Comparison of ENCODE assay signal across 8 cellular contexts in the genomic region with DNA sequence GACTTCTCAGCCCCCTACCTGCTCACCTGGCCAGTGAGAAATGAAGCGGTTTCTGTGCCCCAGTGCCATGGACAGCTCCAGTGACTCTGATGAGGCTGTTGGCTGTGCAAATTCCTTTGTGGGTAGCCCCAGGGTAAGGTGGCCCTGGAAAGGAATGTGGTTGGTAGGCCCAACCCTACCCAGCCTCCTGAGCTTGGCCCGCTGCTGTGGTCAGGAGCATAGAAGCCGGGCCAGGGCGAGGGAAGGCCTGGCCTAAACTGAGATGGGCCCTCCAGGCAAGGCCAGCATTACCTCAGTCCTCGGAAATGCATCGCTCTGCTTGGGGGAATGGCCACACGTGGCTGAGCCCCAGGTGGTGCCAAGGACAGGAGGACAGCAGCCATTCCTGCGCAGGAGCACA. TPM values are rescaled to one million over a fixed set of nuclear protein-coding genes. Genes with fewer than 3 reads are reported as not detected.
DNase-seq lines count a peak whose midpoint lies in the region; ATAC-seq and TF ChIP-seq lines count a peak whose summit lies in the region.
"Had no signal": no experiment of that assay in that cellular context is flagged by ENCODE, and none has a peak within 500 bp of the region (broad histone marks: within the 10 kb centered on the region; RNA-seq: fewer than 3 reads in every experiment).

No MANE protein-coding gene starts in this region.

- TF ChIP-seq POLR2A in tibial nerve (IDR thresholded peaks at IDR 0.05), result no peak

- WGBS in tibial nerve, 2 donors, result 83 to 84% methylated on average over 7 to 8 of the region's 8 CpGs

- POLR2A ChIA-PET in MCF 10A (lab: Yijun Ruan, JAX), result interaction anchor here (1.7 to 2.3 kb wide), 3 partner anchors 13 to 36 kb away, joined by 7 to 9 read pairs (median 7); no protein-coding TSS in a partner anchor

- ATAC-seq in HG03135 (IDR thresholded peaks at IDR 0.05; ENCODE audit: unreplicated experiment), result no peak

- no TSS peak for BruUV-seq in MCF 10A (replicated peaks; lab: Mats Ljungman, UMichigan)

- intact Hi-C loops in MCF 10A (cut with micrococcal nuclease), result no loop called here

- no peaks in the 10 kb centered on the region for H3K79me2 ChIP-seq in Karpas-422 (ENCODE audit: low read length)

- H3K4me2 ChIP-seq in Karpas-422 (ENCODE audit: low read depth, low read length, poor library complexity, severe bottlenecking), result no peak overlapping the region

- no peak overlapping the region for H3K9ac ChIP-seq in Karpas-422 (ENCODE audit: low read length)

- TF ChIP-seq EP300 in tibial nerve (IDR thresholded peaks at IDR 0.05), result no peak

- peak overlapping the region; percentile 31 for H3K27ac Mint-ChIP-seq in MCF 10A (ENCODE audit: low read depth, unreplicated experiment)

- H3K4me3 Mint-ChIP-seq in MCF 10A (ENCODE audit: unreplicated experiment), result peak overlapping the region; percentile 55

- no peaks in the 10 kb centered on the region for H3K27me3 Mint-ChIP-seq in MCF 10A (ENCODE audit: insufficient read depth, unreplicated experiment)

- no peaks in the 10 kb centered on the region for H3K9me3 Mint-ChIP-seq in MCF 10A (ENCODE audit: unreplicated experiment)

- no peaks in the 10 kb centered on the region for H4K20me1 ChIP-seq in Karpas-422 (ENCODE audit: insufficient read depth, low read depth, low read length)

- no peak for TF ChIP-seq CTCF in MCF 10A (IDR thresholded peaks at IDR 0.05; ENCODE audit: unreplicated experiment)
- TF ChIP-seq CTCF in tibial nerve (IDR thresholded peaks at IDR 0.05), result no peak
- TF ChIP-seq CTCF in coronary artery (IDR thresholded peaks at IDR 0.05), result no peak

- no peak overlapping the region for H3K4me3 ChIP-seq in tibial nerve
- H3K4me3 ChIP-seq in Karpas-422 (ENCODE audit: low read length), result no peak overlapping the region
- no peak overlapping the region for H3K4me3 ChIP-seq in coronary artery

- H3K27me3 ChIP-seq in layer of hippocampus (ENCODE audit: control insufficient read depth, insufficient read depth, low read length), result no peaks in the 10 kb centered on the region
- H3K27me3 ChIP-seq in tibial nerve, result no peaks in the 10 kb centered on the region
- no peaks in the 10 kb centered on the region for H3K27me3 ChIP-seq in Karpas-422 (ENCODE audit: low read length)

- CTCF ChIA-PET in MCF 10A (lab: Yijun Ruan, JAX), result interaction anchor here (0.5 to 3.0 kb wide), 10 partner anchors 9 to 262 kb away, joined by 3 to 24 read pairs (median 4); a partner anchor contains a TSS

- peak overlapping the region; percentile 62 for H3K27ac ChIP-seq in layer of hippocampus (ENCODE audit: low read depth, low read length)
- peak overlapping the region; percentile 76 to 90 (median 84) for H3K27ac ChIP-seq in tibial nerve
- H3K27ac ChIP-seq in Karpas-422 (ENCODE audit: low read length), result no peak overlapping the region
- peak overlapping the region in 1 of 2 donors; percentile 75 for H3K27ac ChIP-seq in coronary artery

- no peaks in the 10 kb centered on the region for H3K36me3 Mint-ChIP-seq in MCF 10A (ENCODE audit: insufficient read depth, unreplicated experiment)

- no peak overlapping the region for H2AFZ ChIP-seq in Karpas-422 (ENCODE audit: low read length)

- H3K9me2 ChIP-seq in Karpas-422 (replicated peaks; ENCODE audit: insufficient read depth, low read length), result no peaks in the 10 kb centered on the region

- H3K9me3 ChIP-seq in tibial nerve (no peaks in the 10 kb centered on the region), Karpas-422 (ENCODE audit: low read length) (no peaks in the 10 kb centered on the region)

- H3K4me1 ChIP-seq in tibial nerve (peaks cover 0 to 82% (median 66%) of the 10 kb centered on the region in 4 donors), Karpas-422 (ENCODE audit: low read length) (no peaks in the 10 kb centered on the region)

- H3K36me3 ChIP-seq in tibial nerve (no peaks in the 10 kb centered on the region), Karpas-422 (ENCODE audit: insufficient read depth, low read length) (no peaks in the 10 kb centered on the region)

- DNase-seq in HT-29 (ENCODE audit: low spot score) (peak; percentile 73), MCF 10A (ENCODE audit: unreplicated experiment) (peak; percentile 81), tibial nerve (ENCODE audit: low spot score in 2 of 2) (no peak), Karpas-422 (no peak), coronary artery (ENCODE audit: low spot score) (no peak)
- DNase-seq: GDM1 had no signal

- H3K4me1 Mint-ChIP-seq in MCF 10A (ENCODE audit: insufficient read depth, unreplicated experiment), result peaks cover 44% of the 10 kb centered on the region

RNA-seq across cellular contexts. Expression of a gene that starts 16.9 kb away (rescaled TPM):
- total RNA-seq in HT-29 (2014; rRNA removed; shearing (Covaris generic)), result 9.2 and 9.7 TPM in 2 replicates
- total RNA-seq in MCF 10A (2022) (1.0 and 1.5 TPM in 2 replicates), tibial nerve (1 to 10 TPM; 1.1 to 5.4 (median 3.0) TPM)
- total RNA-seq in Karpas-422 (2014; rRNA removed; shearing (Covaris generic); ENCODE audit: low replicate concordance), result not detected in 2 replicates

RNA-seq across cellular contexts. Expression of a gene that starts 55.3 kb away (rescaled TPM):
- total RNA-seq in HT-29 (2014; rRNA removed; shearing (Covaris generic)), result 70.1 and 105 TPM in 2 replicates
- total RNA-seq in MCF 10A (2022), result 0.16 TPM in 1 of 2 replicates, not detected in the other
- 1 to 10 TPM; 1.0 to 7.5 (median 2.1) TPM for total RNA-seq in tibial nerve
- 0.32 TPM in 1 of 2 replicates, not detected in the other for total RNA-seq in Karpas-422 (2014; rRNA removed; shearing (Covaris generic); ENCODE audit: low replicate concordance)

Comparison
In these comparisons a context has a peak if more than half of its experiments do, and no peak if none do; other contexts are left out.
1. DNase-seq: peak in HT-29 (single experiment) and MCF 10A (single experiment); none in tibial nerve (0 of 2), Karpas-422 (single experiment) and coronary artery (single experiment).